8 cellular contexts compared by ENCODE assay signal in genomic region chr5:179558912-179559279, GRCh38. TPM values are rescaled to one million over a fixed set of nuclear protein-coding genes. Genes with fewer than 3 reads are reported as not detected.
DNase-seq lines count a peak whose midpoint lies in the region; ATAC-seq, FAIRE-seq and TF ChIP-seq lines count a peak whose summit lies in the region.

No MANE protein-coding gene starts in this region.

- H2BK12ac ChIP-seq in H1 (ENCODE audit: low read depth, low read length), result peak overlapping the region; percentile 91; the same call in 1 of the 2 replicates

- H2BK5ac ChIP-seq in H1 (ENCODE audit: low read depth, low read length), result peak overlapping the region; percentile 95; the same call in 1 of the 2 replicates

- H3K18ac ChIP-seq in H1 (ENCODE audit: extremely low read depth, low read length), result peak overlapping the region; percentile 98; the same call in 1 of the 2 replicates

- no peak for TF ChIP-seq EP300 in H1 (IDR thresholded peaks at IDR 0.05; ENCODE audit: borderline replicate concordance in 1 of 2, low read depth in 2 of 2, low read length in 2 of 2)

- H4K20me1 ChIP-seq in H1 (replicated peaks in 1 of 2; ENCODE audit: control insufficient read depth in 1 of 2, insufficient read depth in 2 of 2, low read length in 2 of 2), result peaks cover 0 to 2% of the 10 kb centered on the region in 2 experiments

- no peak overlapping the region for H2BK20ac ChIP-seq in H1 (ENCODE audit: low read length)

- H2AFZ ChIP-seq in H1 (ENCODE audit: low read length), result no peak overlapping the region

- TF ChIP-seq POLR2A in H1 (IDR thresholded peaks at IDR 0.05; ENCODE audit: control extremely low read depth in 1 of 2, low read depth in 2 of 2, low read length in 2 of 2), result no peak

- intact Hi-C loops in CD8-positive, alpha-beta T cell (cut with DNase I, micrococcal nuclease), result loop anchor here (1.0 to 10.0 kb wide), 2 partner anchors 9 to 736 kb away; partner anchors contain the start of genes MAPK9 (in 1 of the 2) and RUFY1 (in 1 of the 2)
- intact Hi-C loops in mucosa of descending colon (cut with DNase I, micrococcal nuclease), result no loop called here

- CTCF ChIA-PET in CD8-positive, alpha-beta T cell (lab: Charles Lee), result no interaction called here
- CTCF ChIA-PET in RWPE1 (lab: Yijun Ruan, JAX), result no interaction called here
- CTCF ChIA-PET in H1 (lab: Charles Lee; ENCODE audit: partially characterized antibody), result interaction anchor here (1.1 to 1.7 kb wide), 4 partner anchors 10 to 72 kb away, joined by 3 to 7 read pairs (median 4); no protein-coding TSS in a partner anchor

- H3K79me1 ChIP-seq in H1 (ENCODE audit: low read depth, low read length), result peaks cover 2% of the 10 kb centered on the region

- ATAC-seq in CD8-positive, alpha-beta T cell, result no peak
- ATAC-seq in HG03354 (IDR thresholded peaks at IDR 0.05; ENCODE audit: poor library complexity, severe bottlenecking, unreplicated experiment) (peak; percentile 2), mucosa of descending colon (peak; percentile 61)

- H3K9me3 Mint-ChIP-seq in CD8-positive, alpha-beta T cell, result no peaks in the 10 kb centered on the region

- peak overlapping the region; percentile 13 for H3K56ac ChIP-seq in H1 (replicated peaks; ENCODE audit: insufficient read length, low read depth, low read length)

- H3K4me2 ChIP-seq in H1 (ENCODE audit: insufficient read depth in 1 of 2, low read depth in 2 of 2, low read length in 2 of 2), result peak overlapping the region; percentile 86 to 92

- no peak overlapping the region for H3K23ac ChIP-seq in H1 (ENCODE audit: insufficient read length)

- H4K91ac ChIP-seq in H1 (replicated peaks; ENCODE audit: insufficient read length, low read length), result no peak overlapping the region

- H3K9ac ChIP-seq in H1 (replicated peaks in 1 of 4; ENCODE audit: extremely low read depth in 1 of 4, low read depth in 3 of 4, low read length in 3 of 4), result peak overlapping the region in 3 of 4 experiments; percentile 93 to 98 (median 96); a peak in 6 of 7 replicates

- H3K79me2 ChIP-seq in H1 (ENCODE audit: control insufficient read depth in 1 of 2, insufficient read depth in 2 of 2, low read length in 2 of 2), result peaks cover 0 to 49% of the 10 kb centered on the region in 2 experiments; a peak in 3 of 4 replicates

- FAIRE-seq in H1 (lab: Jason Lieb, UNC), result no peak
- FAIRE-seq in urothelium cell line (lab: Jason Lieb, UNC), result no peak

- H3K4me3 Mint-ChIP-seq in CD8-positive, alpha-beta T cell, result peak overlapping the region; percentile 85

- peak overlapping the region; percentile 68 for H3K27ac ChIP-seq in CD8-positive, alpha-beta T cell (ENCODE audit: low read depth, low read length)
- peak overlapping the region; percentile 89 for H3K27ac ChIP-seq in RWPE1
- H3K27ac ChIP-seq in H1 (ENCODE audit: low read depth, low read length), result peak overlapping the region; percentile 97

- 0 out of 2 replicates have a peak overlapping the region, but pooled peaks have one; percentile 46 for H2BK15ac ChIP-seq in H1 (ENCODE audit: low read length)

- TF ChIP-seq RAD21 in H1 (IDR thresholded peaks at IDR 0.05 in 1 of 2, conservative IDR thresholded peaks at IDR 0.05 in 1 of 2; ENCODE audit: low read depth in 2 of 2, low read length in 2 of 2), result no peak

- peak overlapping the region; percentile 4 for H2BK120ac ChIP-seq in H1 (replicated peaks; ENCODE audit: low read depth, low read length)

- H3K4ac ChIP-seq in H1 (replicated peaks; ENCODE audit: insufficient read length, low read depth, low read length), result peak overlapping the region; percentile 55

- H4K8ac ChIP-seq in H1 (ENCODE audit: extremely low read depth, insufficient read depth, low read length), result 0 out of 2 replicates have a peak overlapping the region, but pooled peaks have one; percentile 91

- no peaks in the 10 kb centered on the region for H3K27me3 Mint-ChIP-seq in CD8-positive, alpha-beta T cell (ENCODE audit: low read depth)

- peaks cover under 1% of the 10 kb centered on the region for H3K4me1 ChIP-seq in CD8-positive, alpha-beta T cell (ENCODE audit: insufficient read depth, low read length)
- peaks cover 0 to 5% (median 3%) of the 10 kb centered on the region in 4 experiments; a peak in 5 of 7 replicates for H3K4me1 ChIP-seq in H1 (replicated peaks in 1 of 4; ENCODE audit: control insufficient read depth in 3 of 4, insufficient read depth in 4 of 4, low read length in 3 of 4)
- peaks cover 10% of the 10 kb centered on the region for H3K4me1 ChIP-seq in mucosa of descending colon (ENCODE audit: low read depth)

- POLR2A ChIA-PET in CD8-positive, alpha-beta T cell (lab: Charles Lee), result interaction anchor here (1.0 to 3.4 kb wide), 6 partner anchors 7 to 64 kb away, joined by 3 to 27 read pairs (median 3); partner anchors contain the start of genes HNRNPH1 and RUFY1
- POLR2A ChIA-PET in RWPE1 (lab: Yijun Ruan, JAX; ENCODE audit: low non-redundant PET), result interaction anchor here (1.3 kb wide), 1 partner anchor 8 kb away, joined by 5 read pairs; the partner anchor contains the start of gene RUFY1
- POLR2A ChIA-PET in H1 (lab: Charles Lee; ENCODE audit: partially characterized antibody), result interaction anchor here (0.6 to 5.8 kb wide), 19 partner anchors 8 to 121 kb away, joined by 3 to 41 read pairs (median 5); partner anchors contain the start of genes HNRNPH1 and RUFY1

- H3K23me2 ChIP-seq in H1 (ENCODE audit: low read depth, low read length), result 0 out of 2 replicates have a peak, but pooled peaks cover 3% of the 10 kb centered on the region

- TF ChIP-seq CTCF in CD8-positive, alpha-beta T cell (IDR thresholded peaks at IDR 0.05), result no peak
- TF ChIP-seq CTCF in RWPE1 (conservative IDR thresholded peaks at IDR 0.05; ENCODE audit: low read depth) (no peak), H1 (IDR thresholded peaks at IDR 0.05; ENCODE audit: control extremely low read depth in 1 of 3, insufficient read depth in 1 of 3, low read depth in 1 of 3, low read length in 3 of 3) (no peak), mucosa of descending colon (IDR thresholded peaks at IDR 0.05) (no peak)

- no peaks in the 10 kb centered on the region for H3K9me3 ChIP-seq in CD8-positive, alpha-beta T cell (ENCODE audit: low read length)
- no peaks in the 10 kb centered on the region for H3K9me3 ChIP-seq in H1 (ENCODE audit: insufficient read depth in 2 of 2, low read depth in 1 of 2, low read length in 1 of 2)
- H3K9me3 ChIP-seq in mucosa of descending colon, result no peaks in the 10 kb centered on the region

- H3K4me3 ChIP-seq in CD8-positive, alpha-beta T cell (ENCODE audit: low read depth, low read length), result peak overlapping the region; percentile 77
- H3K4me3 ChIP-seq in H1 (ENCODE audit: extremely low read depth in 1 of 4, insufficient read depth in 2 of 4, low read depth in 3 of 4, low read length in 4 of 4), result peak overlapping the region; percentile 66 to 84 (median 80); a peak in 7 of 8 replicates
- H3K4me3 ChIP-seq in mucosa of descending colon, result no peak overlapping the region

- H4K5ac ChIP-seq in H1 (ENCODE audit: insufficient read length, low read depth, low read length), result peak overlapping the region; percentile 73

- peaks cover 22% of the 10 kb centered on the region for H3K4me1 Mint-ChIP-seq in CD8-positive, alpha-beta T cell (ENCODE audit: low read depth)

- H3K36me3 Mint-ChIP-seq in CD8-positive, alpha-beta T cell, result peaks cover 41% of the 10 kb centered on the region

- peaks cover 7% of the 10 kb centered on the region for H3K36me3 ChIP-seq in CD8-positive, alpha-beta T cell (ENCODE audit: insufficient read depth, low read length)
- H3K36me3 ChIP-seq in H1 (ENCODE audit: control insufficient read depth in 2 of 4, insufficient read depth in 4 of 4, low read length in 3 of 4), result peaks cover 0 to 27% (median 12%) of the 10 kb centered on the region in 4 experiments; a peak in 7 of 8 replicates
- no peaks in the 10 kb centered on the region for H3K36me3 ChIP-seq in mucosa of descending colon (ENCODE audit: low read depth)

- no peaks in the 10 kb centered on the region for H3K27me3 ChIP-seq in CD8-positive, alpha-beta T cell (ENCODE audit: insufficient read depth, low read length)
- H3K27me3 ChIP-seq in H1 (replicated peaks in 1 of 4; ENCODE audit: control insufficient read depth in 3 of 4, extremely low read depth in 1 of 4, insufficient read depth in 3 of 4, low read length in 3 of 4), result no peaks in the 10 kb centered on the region

- H3K14ac ChIP-seq in H1 (ENCODE audit: insufficient read length), result peak overlapping the region; percentile 25

- H2AK5ac ChIP-seq in H1 (ENCODE audit: low read depth, low read length), result no peak overlapping the region

- WGBS in H1 (ENCODE audit: extremely low coverage in 1 of 2, insufficient coverage in 1 of 2, insufficient read length in 1 of 2, insufficient replicate concordance in 2 of 2, low coverage in 1 of 2, low lambda C conversion rate in 2 of 2, missing lambda C conversion rate in 1 of 2), 2 experiments, result 2% methylated on average over 14 of the region's 14 CpGs; no CpG with 5 or more reads in 1 of the 2 experiments

- DNase-seq in CD8-positive, alpha-beta T cell, result no peak
- DNase-seq in RWPE1 (ENCODE audit: low spot score) (peak; percentile 83), H1 (ENCODE audit: low read depth in 1 of 2, low spot score in 2 of 2) (peak in 1 of 2 experiments; percentile 70), mucosa of descending colon (peak; percentile 69 to 74 (median 69)), urothelium cell line (ENCODE audit: low spot score) (peak; percentile 49)
- no peak for DNase-seq in stimulated activated CD4-positive, alpha-beta T cell treated with anti-CD3 and anti-CD28 coated beads, Interleukin-2, amount 100 ng/mL, for 48 hours
- no peak for DNase-seq in central memory CD4-positive, alpha-beta T cell

- H3K27ac Mint-ChIP-seq in CD8-positive, alpha-beta T cell, result peak overlapping the region; percentile 87

TF ChIP-seq in H1, 55 proteins besides CTCF, POLR2A, EP300 and RAD21 (continues in another document):
- TF ChIP-seq SAP30 (IDR thresholded peaks at IDR 0.05; ENCODE audit: insufficient read depth, insufficient replicate concordance, low read length), result peak; percentile 40

RNA-seq across cellular contexts. Expression of gene RUFY1, which starts 8.5 kb away (rescaled TPM):
- total RNA-seq in CD8-positive, alpha-beta T cell, result 10 to 100 TPM; 19.6 to 19.8 TPM
- total RNA-seq in H1 (2021; fragmentation: NEBNext Ultra II Directional; extraction: Animal tissue kit (Norgen Biotek cat#: 25700)), result 29.5 and 31.2 TPM in 2 replicates
- polyA plus RNA-seq in H1 (2011; rRNA removed), result 22.4 and 22.9 TPM in 2 replicates
- 20.4 TPM for polyA plus RNA-seq in H1 (2011; cell fraction: cytosol; rRNA removed)
- 35.1 TPM for polyA plus RNA-seq in H1 (2011; cell fraction: nucleus; rRNA removed)
- polyA plus RNA-seq in H1 (2012, experiment 1 of 2), result 23.3 to 28.3 TPM (median 26.9 TPM) in 4 replicates
- 4.7 TPM for polyA plus RNA-seq in H1 (2012, experiment 2 of 2)
- 15.1 TPM for polyA plus RNA-seq in H1 (2013, experiment 1 of 2)
- 14.0 TPM for polyA plus RNA-seq in H1 (2013, experiment 2 of 2)
- polyA minus RNA-seq in H1 (2011; rRNA and poly(A)+ RNA removed), result 21.2 and 27.5 TPM in 2 replicates
- polyA minus RNA-seq in H1 (2011; cell fraction: cytosol; rRNA and poly(A)+ RNA removed), result 28.9 TPM
- polyA minus RNA-seq in H1 (2011; cell fraction: nucleus; rRNA and poly(A)+ RNA removed), result 49.8 TPM
- 10 to 100 TPM; 34.2 to 55.5 (median 45.0) TPM for total RNA-seq in mucosa of descending colon

Comparison
In these comparisons a context has a peak if more than half of its experiments do, and no peak if none do; other contexts are left out.
1. DNase-seq: peak in RWPE1 (single experiment), mucosa of descending colon (3 of 3) and urothelium cell line (single experiment); none in CD8-positive, alpha-beta T cell (0 of 7), stimulated activated CD4-positive, alpha-beta T cell treated with anti-CD3 and anti-CD28 coated beads, Interleukin-2, amount 100 ng/mL, for 48 hours (0 of 2) and central memory CD4-positive, alpha-beta T cell (single experiment).
2. intact Hi-C loops: an anchor here in CD8-positive, alpha-beta T cell (1.0 to 10.0 kb wide); none called in mucosa of descending colon.
3. Peak in every context shown above with its lines, with median percentiles within 50 percentile points of each other: H3K27ac ChIP-seq.